Comparison of ENCODE assay signal across 8 cellular contexts in the genomic region with DNA sequence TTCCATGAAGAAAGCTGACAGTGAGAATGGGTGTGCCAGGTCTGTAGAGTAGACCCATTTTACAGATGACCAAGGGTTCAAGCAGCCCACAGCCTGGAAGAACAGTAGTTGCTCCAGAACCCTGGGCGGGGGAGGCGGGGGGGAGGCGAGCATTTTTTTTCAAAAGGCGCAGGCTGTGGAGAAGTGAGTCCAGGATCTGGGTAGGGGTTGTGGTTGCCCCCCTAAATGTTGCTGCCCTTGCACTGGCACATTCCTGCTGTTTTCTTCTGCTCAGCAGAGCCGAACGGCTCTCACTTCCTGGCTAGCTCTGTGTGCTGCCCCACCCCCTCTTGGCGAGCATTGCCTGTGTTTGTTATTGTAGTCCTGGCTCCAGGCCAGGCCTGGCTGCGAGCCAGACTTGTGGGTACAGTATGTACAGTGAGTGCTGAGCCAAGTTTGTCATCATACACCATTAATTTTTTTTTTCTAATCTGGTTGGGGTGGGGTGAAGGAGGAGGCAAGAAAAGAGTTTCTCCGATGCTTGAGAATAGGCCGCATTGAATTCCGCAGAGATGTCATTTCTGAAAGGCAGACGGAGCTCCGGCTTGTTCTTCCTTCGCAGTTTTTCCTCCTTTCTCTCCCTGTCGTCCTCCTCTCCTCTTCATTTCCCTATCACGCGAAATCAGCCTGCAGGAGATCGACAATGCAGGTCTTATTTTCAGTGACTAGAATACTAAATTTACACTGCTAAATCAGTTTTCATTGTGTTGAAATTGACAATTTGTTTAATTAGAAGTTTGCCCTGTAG.
DNase-seq lines count a peak whose midpoint lies in the region; ATAC-seq, FAIRE-seq and TF ChIP-seq lines count a peak whose summit lies in the region.

No MANE protein-coding gene starts in this region.

- no peaks in the 10 kb centered on the region for H3K36me3 ChIP-seq in effector memory CD4-positive, alpha-beta T cell (ENCODE audit: control insufficient read depth, insufficient read depth, low read length)
- no peaks in the 10 kb centered on the region for H3K36me3 ChIP-seq in mesenchymal stem cell (ENCODE audit: control insufficient read depth in 1 of 2, insufficient read depth in 2 of 2, low read depth in 1 of 2, low read length in 2 of 2)

- H4K91ac ChIP-seq in mesenchymal stem cell (ENCODE audit: low read length) = no peak overlapping the region

- H3K9ac ChIP-seq in mesenchymal stem cell (ENCODE audit: low read length) = peak overlapping the region; percentile 78

- WGBS in mesenchymal stem cell = 26% methylated on average over 13 of the region's 18 CpGs

- H3K4me3 ChIP-seq in HL-60 (replicated peaks; ENCODE audit: insufficient read depth, low read length) (no peak overlapping the region), mesenchymal stem cell (ENCODE audit: insufficient read depth in 1 of 2, low read depth in 1 of 2, low read length in 2 of 2) (peak overlapping the region in 1 of 2 experiments; percentile 63)
- no peak overlapping the region for H3K4me3 ChIP-seq in effector memory CD4-positive, alpha-beta T cell (ENCODE audit: insufficient read depth, low read depth, low read length, poor library complexity, severe bottlenecking)

- peak overlapping the region; percentile 83 to 94 for H3K18ac ChIP-seq in mesenchymal stem cell (ENCODE audit: low read depth in 1 of 2, low read length in 2 of 2)

- peak overlapping the region; percentile 97 for H2BK120ac ChIP-seq in mesenchymal stem cell (ENCODE audit: low read depth, low read length)

- H2AK5ac ChIP-seq in mesenchymal stem cell (ENCODE audit: low read length, severe bottlenecking) = no peak overlapping the region

- no peaks in the 10 kb centered on the region for H3K9me3 ChIP-seq in effector memory CD4-positive, alpha-beta T cell (ENCODE audit: control insufficient read depth, low read length)
- no peaks in the 10 kb centered on the region for H3K9me3 ChIP-seq in mesenchymal stem cell (ENCODE audit: control insufficient read depth, low read length)

- peak overlapping the region; percentile 52 for H4K8ac ChIP-seq in mesenchymal stem cell (ENCODE audit: low read length)

- peak overlapping the region; percentile 23 for H3K4me2 ChIP-seq in mesenchymal stem cell (ENCODE audit: low read length, poor library complexity, severe bottlenecking)

- H3K23ac ChIP-seq in mesenchymal stem cell (ENCODE audit: low read length in 2 of 2) = no peak overlapping the region

- peaks cover 25% of the 10 kb centered on the region for H3K4me1 ChIP-seq in effector memory CD4-positive, alpha-beta T cell (ENCODE audit: control insufficient read depth, insufficient read depth, low read length, poor library complexity, severe bottlenecking)
- peaks cover 15% of the 10 kb centered on the region for H3K4me1 ChIP-seq in mesenchymal stem cell (ENCODE audit: control insufficient read depth, insufficient read depth, low read depth, low read length)

- peak overlapping the region; percentile 54 for H2BK15ac ChIP-seq in mesenchymal stem cell (ENCODE audit: low read depth, poor library complexity, severe bottlenecking)

- FAIRE-seq in GM18507 (lab: Jason Lieb, UNC) = peak; percentile 41

- H2AFZ ChIP-seq in mesenchymal stem cell (ENCODE audit: low read depth, low read length) = no peak overlapping the region

- no peaks in the 10 kb centered on the region for H3K79me1 ChIP-seq in mesenchymal stem cell (replicated peaks; ENCODE audit: low read length, poor library complexity, severe bottlenecking)

- H3K27ac ChIP-seq in HL-60 (replicated peaks) (no peak overlapping the region), mesenchymal stem cell (ENCODE audit: low read length, poor library complexity, severe bottlenecking) (no peak overlapping the region)
- peak overlapping the region; percentile 39 for H3K27ac ChIP-seq in effector memory CD4-positive, alpha-beta T cell (ENCODE audit: insufficient read depth, low read length, poor library complexity, severe bottlenecking)

- TF ChIP-seq CTCF in HL-60 (IDR thresholded peaks at IDR 0.05; ENCODE audit: insufficient read depth, low read length) = no peak

- H3K27me3 ChIP-seq in HL-60 (ENCODE audit: insufficient read depth, poor library complexity, severe bottlenecking) (no peaks in the 10 kb centered on the region), mesenchymal stem cell (ENCODE audit: control insufficient read depth in 1 of 2, insufficient read depth in 1 of 2, low read length in 2 of 2) (peaks cover 71 to 82% of the 10 kb centered on the region in 2 experiments)
- no peaks in the 10 kb centered on the region for H3K27me3 ChIP-seq in effector memory CD4-positive, alpha-beta T cell (replicated peaks; ENCODE audit: control insufficient read depth, insufficient read depth, low read length, poor library complexity, severe bottlenecking)

- DNase-seq in GM18507 (ENCODE audit: extremely low spot score, insufficient read length, low read depth) (peak; percentile 12), HL-60 (ENCODE audit: low read depth in 1 of 2, low spot score in 1 of 2) (peak; percentile 88 to 93), NCI-H82 treated with DMSO at 0.1 percent for 48 hours (lab: John Stamatoyannopoulos, UW; ENCODE audit: unreplicated experiment) (peak; percentile 82), mesenchymal stem cell (peak; percentile 96)
- peak; percentile 71 to 75 (median 74) for DNase-seq in activated CD8-positive, alpha-beta memory T cell treated with anti-CD3 and anti-CD28 coated beads for 48 hours (ENCODE audit: low read depth in 2 of 3, low spot score in 2 of 3)
- peak; percentile 91 to 94 (median 93) for DNase-seq in effector memory CD4-positive, alpha-beta T cell
- peak; percentile 94 for DNase-seq in stimulated activated CD8-positive, alpha-beta memory T cell treated with anti-CD3 and anti-CD28 coated beads, Interleukin-12 subunit alpha, Interleukin-12 subunit beta, amount 100 ng/mL, for 1 hour (ENCODE audit: low read depth)

- ATAC-seq in HG02852 (IDR thresholded peaks at IDR 0.05; ENCODE audit: unreplicated experiment) = no peak

- peak overlapping the region; percentile 75 to 76 for H2BK12ac ChIP-seq in mesenchymal stem cell (ENCODE audit: low read length in 2 of 2)

- H2BK5ac ChIP-seq in mesenchymal stem cell (ENCODE audit: low read depth, low read length, poor library complexity, severe bottlenecking) = no peak overlapping the region

- no peak overlapping the region for H3K14ac ChIP-seq in mesenchymal stem cell (ENCODE audit: low read length in 2 of 2)

- H3K4ac ChIP-seq in mesenchymal stem cell (ENCODE audit: low read depth in 1 of 2, low read length in 2 of 2) = peak overlapping the region; percentile 72 to 95

Comparison
In these comparisons a context has a peak if more than half of its experiments do, and no peak if none do; other contexts are left out.
1. DNase-seq: peak in every context shown above with its lines; median percentile 96 in mesenchymal stem cell; 94 in stimulated activated CD8-positive, alpha-beta memory T cell treated with anti-CD3 and anti-CD28 coated beads, Interleukin-12 subunit alpha, Interleukin-12 subunit beta, amount 100 ng/mL, for 1 hour; 93 in effector memory CD4-positive, alpha-beta T cell; 90 in HL-60; 82 in NCI-H82 treated with DMSO at 0.1 percent for 48 hours; 74 in activated CD8-positive, alpha-beta memory T cell treated with anti-CD3 and anti-CD28 coated beads for 48 hours; 12 in GM18507.